Comparison of ENCODE assay signal across 1 cellular context in genomic region chr16:27551046-27551445, GRCh38.
TF ChIP-seq lines count a peak whose summit lies in the region.

No MANE protein-coding gene starts in this region.

TF ChIP-seq in K562, 482 proteins besides CTCF, POLR2A, EP300 and RAD21:
- TF ChIP-seq SRSF9 (IDR thresholded peaks at IDR 0.05; ENCODE audit: borderline replicate concordance, low read depth, low read length) (no peak), ZBTB9 (CRISPR knock-in tag; IDR thresholded peaks at IDR 0.05) (no peak), HDAC3 (IDR thresholded peaks at IDR 0.05; ENCODE audit: borderline replicate concordance, partially characterized antibody) (no peak), ZNF436 (CRISPR knock-in tag; IDR thresholded peaks at IDR 0.05) (no peak), ZNF324 (CRISPR knock-in tag; IDR thresholded peaks at IDR 0.05) (no peak), ZNF518B (CRISPR knock-in tag; IDR thresholded peaks at IDR 0.05) (no peak), RBM22 (IDR thresholded peaks at IDR 0.05; ENCODE audit: low read depth, low read length, poor library complexity, severe bottlenecking) (no peak), TAF15 (IDR thresholded peaks at IDR 0.05; ENCODE audit: low read depth, low read length) (no peak), ZNF696 (CRISPR knock-in tag; conservative IDR thresholded peaks at IDR 0.05) (no peak), EP400 (IDR thresholded peaks at IDR 0.05) (no peak), TRIM25 (IDR thresholded peaks at IDR 0.05; ENCODE audit: borderline replicate concordance) (no peak), ZNF280A (IDR thresholded peaks at IDR 0.05; ENCODE audit: low read depth, partially characterized antibody) (no peak), FOXA3 (CRISPR knock-in tag; conservative IDR thresholded peaks at IDR 0.05 in 1 of 2, IDR thresholded peaks at IDR 0.05 in 1 of 2) (no peak), MYBL2 (IDR thresholded peaks at IDR 0.05; ENCODE audit: low read depth) (no peak), MYBL2 (CRISPR knock-in tag; IDR thresholded peaks at IDR 0.05; ENCODE audit: borderline replicate concordance) (no peak), FIP1L1 (IDR thresholded peaks at IDR 0.05; ENCODE audit: low read depth, low read length, poor library complexity, severe bottlenecking) (no peak), KLF10 (CRISPR knock-in tag; IDR thresholded peaks at IDR 0.05) (no peak), ERF (CRISPR knock-in tag; IDR thresholded peaks at IDR 0.05) (no peak), MLX (CRISPR knock-in tag; conservative IDR thresholded peaks at IDR 0.05) (no peak), U2AF2 (optimal IDR thresholded peaks at IDR 0.05; ENCODE audit: low read depth, low read length) (no peak)
